In the genomic region with DNA sequence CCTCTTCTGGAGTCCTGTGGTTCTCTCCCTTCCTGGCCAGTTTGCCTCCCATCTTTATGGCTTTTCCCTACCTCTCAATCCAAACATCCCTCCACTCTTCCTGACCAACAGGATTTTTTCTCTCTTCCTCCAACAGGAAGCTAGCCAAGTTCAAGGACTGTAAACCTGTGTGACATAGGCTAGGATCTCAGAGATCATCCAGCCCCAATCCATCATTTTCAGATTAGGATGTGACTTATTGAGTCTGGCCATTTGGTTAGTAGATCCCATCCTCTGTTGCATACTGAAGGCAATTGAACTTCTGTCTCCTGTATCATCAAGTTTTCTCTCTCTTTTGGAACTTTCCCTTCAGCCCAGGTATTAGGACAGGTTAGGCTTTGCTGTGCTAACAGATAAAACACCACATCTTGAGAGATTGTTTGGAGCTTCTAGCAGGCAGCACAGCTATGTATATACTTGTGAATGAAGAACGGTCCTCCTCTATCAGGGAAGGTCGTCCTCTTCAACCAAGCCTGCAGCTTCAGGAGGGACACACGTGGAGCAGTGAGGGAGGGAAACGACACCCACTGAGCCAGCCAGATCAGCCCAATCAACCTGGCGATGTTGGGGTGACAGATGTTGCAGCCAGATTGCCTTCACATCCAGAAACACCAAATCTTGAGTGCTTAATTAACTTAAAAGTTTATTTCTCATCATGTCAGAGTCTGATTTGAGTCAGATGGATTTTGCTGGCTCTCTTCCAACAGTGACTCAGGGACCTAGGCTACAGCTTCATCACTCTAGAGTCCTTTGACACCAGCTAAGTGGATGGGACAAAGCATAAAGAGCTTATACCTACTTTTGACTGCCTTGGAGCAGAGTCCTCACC, we compare ENCODE assay signal across 12 cellular contexts.
DNase-seq lines count a peak whose midpoint lies in the region; ATAC-seq and TF ChIP-seq lines count a peak whose summit lies in the region.
"Had no signal": no experiment of that assay in that cellular context is flagged by ENCODE, and none has a peak within 500 bp of the region (broad histone marks: within the 10 kb centered on the region; RNA-seq: fewer than 3 reads in every experiment).

No MANE protein-coding gene starts in this region.

- no peaks in the 10 kb centered on the region for H3F3A ChIP-seq in neural progenitor cell (ENCODE audit: low read depth)

- no peaks in the 10 kb centered on the region for H3K9me3 ChIP-seq in fibroblast of lung (ENCODE audit: control insufficient read depth, insufficient read depth, low read depth, low read length)
- H3K9me3 ChIP-seq in neural progenitor cell (ENCODE audit: low read depth) = no peaks in the 10 kb centered on the region
- H3K9me3 ChIP-seq: gastrocnemius medialis had no signal

- ATAC-seq in GM21786 (IDR thresholded peaks at IDR 0.05; ENCODE audit: unreplicated experiment) = no peak
- no peak for ATAC-seq in GM21717 (IDR thresholded peaks at IDR 0.05; ENCODE audit: unreplicated experiment)

- H3K9ac ChIP-seq in fibroblast of lung (ENCODE audit: insufficient read depth, low read length) (no peak overlapping the region), neural progenitor cell (no peak overlapping the region)

- H2AFZ ChIP-seq in fibroblast of lung (ENCODE audit: low read length) = no peak overlapping the region
- no peak overlapping the region for H2AFZ ChIP-seq in neural progenitor cell (replicated peaks)

- TF ChIP-seq CTCF in AG10803 (conservative IDR thresholded peaks at IDR 0.05; ENCODE audit: low read length) (no peak), fibroblast of lung (conservative IDR thresholded peaks at IDR 0.05 in 1 of 2, IDR thresholded peaks at IDR 0.05 in 1 of 2; ENCODE audit: low read depth in 1 of 2, low read length in 2 of 2) (no peak), neural progenitor cell (IDR thresholded peaks at IDR 0.05) (no peak)

- no peaks in the 10 kb centered on the region for H3K4me1 ChIP-seq in fibroblast of lung (ENCODE audit: control insufficient read depth, extremely low read depth, insufficient read depth, low read length)
- peaks cover 15% of the 10 kb centered on the region for H3K4me1 ChIP-seq in neural progenitor cell

- peaks cover 4% of the 10 kb centered on the region for H3K27me3 Mint-ChIP-seq in neural progenitor cell (ENCODE audit: insufficient read depth, low read depth)
- H3K27me3 Mint-ChIP-seq: central memory CD8-positive, alpha-beta T cell had no signal

- no peaks in the 10 kb centered on the region for H3K36me3 ChIP-seq in fibroblast of lung (ENCODE audit: control insufficient read depth, insufficient read depth, low read length)
- no peaks in the 10 kb centered on the region for H3K36me3 ChIP-seq in neural progenitor cell
- H3K36me3 ChIP-seq: gastrocnemius medialis had no signal

- H4K20me1 ChIP-seq in fibroblast of lung (ENCODE audit: control insufficient read depth, extremely low read depth, insufficient read depth, low read length) (no peaks in the 10 kb centered on the region), neural progenitor cell (ENCODE audit: low read depth) (no peaks in the 10 kb centered on the region)

- H3K4me3 Mint-ChIP-seq in neural progenitor cell = no peak overlapping the region
- H3K4me3 Mint-ChIP-seq: central memory CD8-positive, alpha-beta T cell had no signal

- H3K36me3 Mint-ChIP-seq in neural progenitor cell = peaks cover 7% of the 10 kb centered on the region

- H3K4me3 ChIP-seq in AG10803 (ENCODE audit: low read length) = no peak overlapping the region
- no peak overlapping the region for H3K4me3 ChIP-seq in fibroblast of lung (replicated peaks in 1 of 4; ENCODE audit: control extremely low read depth in 1 of 4, insufficient read depth in 1 of 4, low read depth in 3 of 4, low read length in 4 of 4)
- no peak overlapping the region for H3K4me3 ChIP-seq in neural progenitor cell
- H3K4me3 ChIP-seq: gastrocnemius medialis had no signal

- no peaks in the 10 kb centered on the region for H3K27me3 ChIP-seq in fibroblast of lung (ENCODE audit: control insufficient read depth, insufficient read depth, low read length)
- no peaks in the 10 kb centered on the region for H3K27me3 ChIP-seq in neural progenitor cell
- H3K27me3 ChIP-seq: gastrocnemius medialis had no signal

- no peaks in the 10 kb centered on the region for H3K9me3 Mint-ChIP-seq in neural progenitor cell
- H3K9me3 Mint-ChIP-seq: central memory CD8-positive, alpha-beta T cell had no signal

- no peak overlapping the region for H3K4me2 ChIP-seq in fibroblast of lung (ENCODE audit: extremely low read depth, insufficient read depth, low read length)
- H3K4me2 ChIP-seq in neural progenitor cell = no peak overlapping the region

- DNase-seq in AG10803 (ENCODE audit: low read depth) (peak; percentile 22), EL (peak; percentile 22), RPMI8226 (peak; percentile 21), fibroblast of lung (ENCODE audit: low read depth in 2 of 2) (peak; percentile 36 to 53), iPS-NIHi7 (ENCODE audit: extremely low spot score) (no peak), neural progenitor cell (ENCODE audit: low spot score) (no peak)
- DNase-seq: activated CD4-positive, CD25-positive, alpha-beta regulatory T cell; gastrocnemius medialis; NCI-H1092 had no signal

- H3K27ac ChIP-seq in fibroblast of lung (ENCODE audit: insufficient read depth, low read length) (no peak overlapping the region), neural progenitor cell (no peak overlapping the region)
- H3K27ac ChIP-seq: gastrocnemius medialis had no signal

- no peak overlapping the region for H3K27ac Mint-ChIP-seq in neural progenitor cell

- H3K4me1 Mint-ChIP-seq in neural progenitor cell = peaks cover 32% of the 10 kb centered on the region
- H3K4me1 Mint-ChIP-seq: central memory CD8-positive, alpha-beta T cell had no signal

- H3K79me2 ChIP-seq in fibroblast of lung (ENCODE audit: control insufficient read depth, insufficient read depth, low read length) (no peaks in the 10 kb centered on the region), neural progenitor cell (ENCODE audit: low read depth) (no peaks in the 10 kb centered on the region)

Comparison
In these comparisons a context has a peak if more than half of its experiments do, and no peak if none do; other contexts are left out.
1. DNase-seq: peak in AG10803 (single experiment), EL (single experiment), RPMI8226 (single experiment) and fibroblast of lung (2 of 2); none in iPS-NIHi7 (single experiment) and neural progenitor cell (single experiment).